1 cellular context compared by ENCODE assay signal in genomic region chr18:58643557-58643956, GRCh38. TPM values are rescaled to one million over a fixed set of nuclear protein-coding genes. Genes with fewer than 3 reads are reported as not detected.
"Had no signal": no experiment of that assay in that cellular context is flagged by ENCODE, and none has a peak within 500 bp of the region (broad histone marks: within the 10 kb centered on the region; RNA-seq: fewer than 3 reads in every experiment).

No MANE protein-coding gene starts in this region.

RNA-seq across cellular contexts. Expression of gene ALPK2, which starts 14.7 kb away (rescaled TPM):
- total RNA-seq: K562 had no signal
- polyA plus RNA-seq: K562 had no signal
